8 cellular contexts compared by ENCODE assay signal in the genomic region with DNA sequence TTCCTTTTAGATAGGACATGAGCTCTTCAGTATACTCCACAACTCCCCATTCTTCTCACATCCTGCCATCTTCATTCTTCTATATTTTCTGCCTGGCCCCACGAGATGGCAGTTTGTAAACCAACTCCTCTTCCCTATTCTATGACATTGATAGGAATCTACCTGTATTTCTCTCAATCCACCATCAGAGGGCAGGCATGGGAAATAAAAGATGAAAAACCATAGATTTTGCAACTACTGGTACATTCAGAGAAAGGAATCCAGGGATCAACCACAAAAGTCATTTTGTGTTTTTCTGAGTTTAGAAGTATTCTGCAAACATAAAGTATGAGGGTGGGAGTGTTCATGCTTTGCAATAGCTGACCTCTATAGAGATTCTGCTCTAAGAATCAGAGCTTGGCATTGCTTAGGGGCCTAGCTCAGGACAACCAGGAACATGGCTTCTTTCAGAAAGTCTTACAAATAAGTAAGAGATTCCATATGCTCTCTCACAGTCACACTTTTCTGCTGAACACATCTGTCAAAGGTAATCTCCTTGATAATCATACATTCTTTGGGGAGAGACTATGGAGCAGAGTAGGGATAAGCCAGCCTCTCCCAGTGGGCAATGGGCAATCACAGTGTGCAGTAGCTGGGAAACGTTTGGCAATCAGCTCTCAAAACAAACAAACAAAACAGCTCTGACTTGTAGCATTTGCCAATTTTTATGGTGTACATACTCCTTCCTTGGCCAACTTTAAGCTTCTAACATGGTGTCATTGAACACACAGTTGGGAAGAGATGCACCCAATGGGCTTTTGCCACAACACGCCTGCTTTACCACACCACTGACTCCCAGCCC. TPM values are rescaled to one million over a fixed set of nuclear protein-coding genes. Genes with fewer than 3 reads are reported as not detected.
DNase-seq lines count a peak whose midpoint lies in the region; ATAC-seq and TF ChIP-seq lines count a peak whose summit lies in the region.

No MANE protein-coding gene starts in this region.

- peaks cover 20% of the 10 kb centered on the region for H3K27me3 Mint-ChIP-seq in activated CD8-positive, alpha-beta T cell treated with anti-CD3 and anti-CD28 coated beads, Interleukin-2, amount 10 ng/mL, durations not matched to agents 7 days and 5 days (ENCODE audit: low read depth)

- TF ChIP-seq CTCF in DOHH2 (IDR thresholded peaks at IDR 0.05; ENCODE audit: low read depth, low read length, poor library complexity, severe bottlenecking): peak; percentile 74
- TF ChIP-seq CTCF in left ventricle myocardium inferior (IDR thresholded peaks at IDR 0.05; ENCODE audit: borderline replicate concordance): peak; percentile 62
- TF ChIP-seq CTCF in gastrocnemius medialis (IDR thresholded peaks at IDR 0.05 in 4 of 5, conservative IDR thresholded peaks at IDR 0.05 in 1 of 5): peak; percentile 24 to 53 (median 48)

- H3K4me3 Mint-ChIP-seq in activated CD8-positive, alpha-beta T cell treated with anti-CD3 and anti-CD28 coated beads, Interleukin-2, amount 10 ng/mL, durations not matched to agents 7 days and 5 days: no peak overlapping the region

- H3K9me3 ChIP-seq in DOHH2 (ENCODE audit: control insufficient read depth, insufficient read depth, low read length): no peaks in the 10 kb centered on the region
- peaks cover 7% of the 10 kb centered on the region for H3K9me3 ChIP-seq in left ventricle myocardium inferior (replicated peaks)
- no peaks in the 10 kb centered on the region for H3K9me3 ChIP-seq in gastrocnemius medialis

- in situ Hi-C loops in gastrocnemius medialis (cut with MboI; ENCODE audit: low sequenced_read_pairs in 4 of 4): loop anchor here in 3 of 4 donors (5.0 to 25.0 kb wide), 6 partner anchors 76 to 296 kb away; no protein-coding TSS in a partner anchor

- intact Hi-C loops in left ventricle myocardium inferior (cut with micrococcal nuclease): no loop called here
- intact Hi-C loops in gastrocnemius medialis (cut with DNase I; ENCODE audit: low total_unique reads): loop anchor here (1.0 to 5.0 kb wide), 3 partner anchors 75 to 294 kb away; no protein-coding TSS in a partner anchor

- H4K20me1 ChIP-seq in DOHH2 (ENCODE audit: control insufficient read depth, insufficient read depth, low read depth, low read length): no peaks in the 10 kb centered on the region

- CTCF ChIA-PET in activated CD8-positive, alpha-beta T cell treated with anti-CD3 and anti-CD28 coated beads, Interleukin-2, amount 10 ng/mL, durations not matched to agents 7 days and 5 days (lab: Charles Lee): interaction anchor here (0.8 to 2.5 kb wide), 7 partner anchors 9 to 294 kb away, joined by 4 to 18 read pairs (median 6); no protein-coding TSS in a partner anchor

- no peaks in the 10 kb centered on the region for H3K4me1 Mint-ChIP-seq in activated CD8-positive, alpha-beta T cell treated with anti-CD3 and anti-CD28 coated beads, Interleukin-2, amount 10 ng/mL, durations not matched to agents 7 days and 5 days (ENCODE audit: low read depth)

- no peak overlapping the region for H3K4me3 ChIP-seq in DOHH2 (ENCODE audit: low read length)
- no peak overlapping the region for H3K4me3 ChIP-seq in left ventricle myocardium inferior
- no peak overlapping the region for H3K4me3 ChIP-seq in gastrocnemius medialis

- H3K27ac ChIP-seq in DOHH2 (ENCODE audit: low read depth, low read length) (no peak overlapping the region), left ventricle myocardium inferior (replicated peaks) (no peak overlapping the region), gastrocnemius medialis (no peak overlapping the region)

- H3K9me3 Mint-ChIP-seq in activated CD8-positive, alpha-beta T cell treated with anti-CD3 and anti-CD28 coated beads, Interleukin-2, amount 10 ng/mL, durations not matched to agents 7 days and 5 days (ENCODE audit: insufficient read depth): no peaks in the 10 kb centered on the region

- POLR2A ChIA-PET in activated CD8-positive, alpha-beta T cell treated with anti-CD3 and anti-CD28 coated beads, Interleukin-2, amount 10 ng/mL, durations not matched to agents 7 days and 5 days (lab: Charles Lee): no interaction called here

- H3K79me2 ChIP-seq in DOHH2 (ENCODE audit: control insufficient read depth, low read length): no peaks in the 10 kb centered on the region

- no peak for TF ChIP-seq POLR2A in gastrocnemius medialis (IDR thresholded peaks at IDR 0.05)

- no peaks in the 10 kb centered on the region for H3K36me3 ChIP-seq in DOHH2 (ENCODE audit: control insufficient read depth, low read length)
- H3K36me3 ChIP-seq in left ventricle myocardium inferior: no peaks in the 10 kb centered on the region
- no peaks in the 10 kb centered on the region for H3K36me3 ChIP-seq in gastrocnemius medialis

- ATAC-seq in activated CD8-positive, alpha-beta T cell treated with anti-CD3 and anti-CD28 coated beads, Interleukin-2, amount 10 ng/mL, durations not matched to agents 7 days and 5 days: peak; percentile 57
- peak; percentile 68 to 72 for ATAC-seq in gastrocnemius medialis
- no peak for ATAC-seq in HG03280 (IDR thresholded peaks at IDR 0.05; ENCODE audit: unreplicated experiment)
- no peak for ATAC-seq in HG02870 (IDR thresholded peaks at IDR 0.05; ENCODE audit: unreplicated experiment)

- H3K4me2 ChIP-seq in DOHH2 (ENCODE audit: low read length): no peak overlapping the region

- no peaks in the 10 kb centered on the region for H3K36me3 Mint-ChIP-seq in activated CD8-positive, alpha-beta T cell treated with anti-CD3 and anti-CD28 coated beads, Interleukin-2, amount 10 ng/mL, durations not matched to agents 7 days and 5 days (ENCODE audit: low read depth)

- H3F3A ChIP-seq in DOHH2 (ENCODE audit: control insufficient read depth, insufficient read depth): no peaks in the 10 kb centered on the region

- H3K27ac Mint-ChIP-seq in activated CD8-positive, alpha-beta T cell treated with anti-CD3 and anti-CD28 coated beads, Interleukin-2, amount 10 ng/mL, durations not matched to agents 7 days and 5 days: no peak overlapping the region

- DNase-seq in HCEC 1CT: peak; percentile 82
- peak; percentile 56 for DNase-seq in NCI-H2107 (lab: John Stamatoyannopoulos, UW)
- peak; percentile 32 for DNase-seq in activated CD8-positive, alpha-beta T cell treated with anti-CD3 and anti-CD28 coated beads, Interleukin-2, amount 10 ng/mL, durations not matched to agents 7 days and 5 days
- DNase-seq in left ventricle myocardium inferior: no peak
- no peak for DNase-seq in gastrocnemius medialis

- H3K4me1 ChIP-seq in DOHH2 (ENCODE audit: control insufficient read depth, low read length) (no peaks in the 10 kb centered on the region), left ventricle myocardium inferior (peaks cover 5% of the 10 kb centered on the region), gastrocnemius medialis (peaks cover 7 to 11% of the 10 kb centered on the region in 2 donors)

- no peaks in the 10 kb centered on the region for H3K9me2 ChIP-seq in DOHH2 (replicated peaks; ENCODE audit: control insufficient read depth, low read length)

- peaks cover 10% of the 10 kb centered on the region for H3K27me3 ChIP-seq in DOHH2 (ENCODE audit: control insufficient read depth, low read length)
- no peaks in the 10 kb centered on the region for H3K27me3 ChIP-seq in left ventricle myocardium inferior (ENCODE audit: low read depth)
- no peaks in the 10 kb centered on the region for H3K27me3 ChIP-seq in gastrocnemius medialis

RNA-seq across cellular contexts. Expression of a gene that starts 43.1 kb away (rescaled TPM):
- 10 to 100 TPM; 39.6 to 46.0 TPM for total RNA-seq in activated CD8-positive, alpha-beta T cell treated with anti-CD3 and anti-CD28 coated beads, Interleukin-2, amount 10 ng/mL, durations not matched to agents 7 days and 5 days
- total RNA-seq in left ventricle myocardium inferior (67.7 TPM), gastrocnemius medialis (10 to 100 TPM; 17.3 to 74.7 (median 35.0) TPM)

Comparison
In these comparisons a context has a peak if more than half of its experiments do, and no peak if none do; other contexts are left out.
1. DNase-seq: peak in HCEC 1CT (single experiment), NCI-H2107 (single experiment) and activated CD8-positive, alpha-beta T cell treated with anti-CD3 and anti-CD28 coated beads, Interleukin-2, amount 10 ng/mL, durations not matched to agents 7 days and 5 days (single experiment); none in left ventricle myocardium inferior (single experiment) and gastrocnemius medialis (0 of 2).
2. ATAC-seq: peak in activated CD8-positive, alpha-beta T cell treated with anti-CD3 and anti-CD28 coated beads, Interleukin-2, amount 10 ng/mL, durations not matched to agents 7 days and 5 days (single experiment) and gastrocnemius medialis (2 of 2); none in HG03280 (single experiment) and HG02870 (single experiment).
3. Peak in every context shown above with its lines, with median percentiles within 50 percentile points of each other: CTCF ChIP-seq.